25 cellular contexts compared by ENCODE assay signal in genomic region chr11:116226731-116227130, GRCh38.
"Had no signal": no experiment of that assay in that cellular context is flagged by ENCODE, and none has a peak within 500 bp of the region (broad histone marks: within the 10 kb centered on the region; RNA-seq: fewer than 3 reads in every experiment).

No MANE protein-coding gene starts in this region.

- H3K27me3 Mint-ChIP-seq: activated naive CD4-positive, alpha-beta T cell treated with anti-CD3 and anti-CD28 coated beads, Interleukin-2, amount 10 ng/mL, durations not matched to agents 7 days and 5 days had no signal

- H3K27ac ChIP-seq: adrenal gland, breast epithelium, Peyer's patch, RWPE1 had no signal

- H3K4me3 Mint-ChIP-seq: activated CD4-positive, alpha-beta T cell treated with anti-CD3 and anti-CD28 coated beads for 36 hours; activated CD8-positive, alpha-beta T cell treated with anti-CD3 and anti-CD28 coated beads for 36 hours; activated naive CD4-positive, alpha-beta T cell treated with anti-CD3 and anti-CD28 coated beads, Interleukin-2, amount 10 ng/mL, durations not matched to agents 7 days and 5 days; activated naive CD8-positive, alpha-beta T cell treated with anti-CD3 and anti-CD28 coated beads, Interleukin-2, amount 10 ng/mL, durations not matched to agents 7 days and 5 days; activated T-cell treated with anti-CD3 and anti-CD28 coated beads, Interleukin-2, amount 50 U/mL, for 72 hours; T-helper 1 cell treated with Interleukin-12 subunit alpha and Interleukin-12 subunit beta and Interleukin-4 antibody, amounts not matched to agents 30 μg/mL and 1 μg/mL, for 36 hours had no signal

- DNase-seq: activated CD4-positive, alpha-beta T cell treated with anti-CD3 and anti-CD28 coated beads for 36 hours; activated CD8-positive, alpha-beta memory T cell treated with anti-CD3 and anti-CD28 coated beads, Interleukin-2, amount 50 U/mL, for 4 hours; activated CD8-positive, alpha-beta T cell treated with anti-CD3 and anti-CD28 coated beads for 36 hours; activated gamma-delta T cell treated with Interleukin-2 at 50 U/mL for 16 hours; activated naive CD4-positive, alpha-beta T cell treated with anti-CD3 and anti-CD28 coated beads, Interleukin-2, amount 10 ng/mL, durations not matched to agents 7 days and 5 days; activated naive CD8-positive, alpha-beta T cell treated with anti-CD3 and anti-CD28 coated beads, Interleukin-2, amount 10 ng/mL, durations not matched to agents 7 days and 5 days; activated T-cell treated with anti-CD3 and anti-CD28 coated beads, Interleukin-2, amount 50 U/mL, for 72 hours; adrenal gland; anterior cingulate cortex; central memory CD4-positive, alpha-beta T cell; Karpas-422; MM.1S; NCI-H1105; NCI-H187 treated with DMSO at 0.1 percent for 48 hours; NCI-H2081 treated with DMSO at 0.1 percent for 48 hours; NCI-H226; NCI-H526 treated with DMSO at 0.1 percent for 48 hours; NCI-H82; Peyer's patch; SHP77 treated with DMSO at 0.1 percent for 48 hours had no signal

- H3K27ac Mint-ChIP-seq: activated CD4-positive, alpha-beta T cell treated with anti-CD3 and anti-CD28 coated beads for 36 hours; activated CD8-positive, alpha-beta T cell treated with anti-CD3 and anti-CD28 coated beads for 36 hours; activated naive CD4-positive, alpha-beta T cell treated with anti-CD3 and anti-CD28 coated beads, Interleukin-2, amount 10 ng/mL, durations not matched to agents 7 days and 5 days; activated naive CD8-positive, alpha-beta T cell treated with anti-CD3 and anti-CD28 coated beads, Interleukin-2, amount 10 ng/mL, durations not matched to agents 7 days and 5 days; activated T-cell treated with anti-CD3 and anti-CD28 coated beads, Interleukin-2, amount 50 U/mL, for 72 hours; activated T-helper 2 cell treated with anti-CD3 and anti-CD28 coated beads, Interferon-gamma antibody, Interleukin-2, Interleukin-4, amounts not matched to agents 10 μg/mL and 5 μg/mL and 100 μg/mL, durations not matched to agents 14 hours and 24 hours and 36 hours; T-helper 1 cell treated with Interleukin-12 subunit alpha and Interleukin-12 subunit beta and Interleukin-4 antibody, amounts not matched to agents 30 μg/mL and 1 μg/mL, for 36 hours had no signal

- H3K9me3 Mint-ChIP-seq: activated CD8-positive, alpha-beta T cell treated with anti-CD3 and anti-CD28 coated beads for 36 hours; activated naive CD4-positive, alpha-beta T cell treated with anti-CD3 and anti-CD28 coated beads, Interleukin-2, amount 10 ng/mL, durations not matched to agents 7 days and 5 days; activated naive CD8-positive, alpha-beta T cell treated with anti-CD3 and anti-CD28 coated beads, Interleukin-2, amount 10 ng/mL, durations not matched to agents 7 days and 5 days; activated T-cell treated with anti-CD3 and anti-CD28 coated beads, Interleukin-2, amount 50 U/mL, for 72 hours; activated T-helper 2 cell treated with anti-CD3 and anti-CD28 coated beads, Interferon-gamma antibody, Interleukin-2, Interleukin-4, amounts not matched to agents 10 μg/mL and 5 μg/mL and 100 μg/mL, durations not matched to agents 14 hours and 24 hours and 36 hours; T-helper 1 cell treated with Interleukin-12 subunit alpha and Interleukin-12 subunit beta and Interleukin-4 antibody, amounts not matched to agents 30 μg/mL and 1 μg/mL, for 36 hours had no signal

- H3K36me3 ChIP-seq: adrenal gland, breast epithelium, Peyer's patch had no signal

- H3K9me3 ChIP-seq: adrenal gland, breast epithelium, Peyer's patch had no signal

- H3K4me1 Mint-ChIP-seq: activated CD4-positive, alpha-beta T cell treated with anti-CD3 and anti-CD28 coated beads for 36 hours; activated naive CD4-positive, alpha-beta T cell treated with anti-CD3 and anti-CD28 coated beads, Interleukin-2, amount 10 ng/mL, durations not matched to agents 7 days and 5 days; activated naive CD8-positive, alpha-beta T cell treated with anti-CD3 and anti-CD28 coated beads, Interleukin-2, amount 10 ng/mL, durations not matched to agents 7 days and 5 days had no signal

- H3K27me3 ChIP-seq: breast epithelium, Peyer's patch had no signal

- H3K4me3 ChIP-seq: adrenal gland, breast epithelium, K562, Peyer's patch had no signal

- H3K36me3 Mint-ChIP-seq: activated naive CD4-positive, alpha-beta T cell treated with anti-CD3 and anti-CD28 coated beads, Interleukin-2, amount 10 ng/mL, durations not matched to agents 7 days and 5 days; activated naive CD8-positive, alpha-beta T cell treated with anti-CD3 and anti-CD28 coated beads, Interleukin-2, amount 10 ng/mL, durations not matched to agents 7 days and 5 days had no signal
